Comparison of ENCODE assay signal across 12 cellular contexts in the genomic region with DNA sequence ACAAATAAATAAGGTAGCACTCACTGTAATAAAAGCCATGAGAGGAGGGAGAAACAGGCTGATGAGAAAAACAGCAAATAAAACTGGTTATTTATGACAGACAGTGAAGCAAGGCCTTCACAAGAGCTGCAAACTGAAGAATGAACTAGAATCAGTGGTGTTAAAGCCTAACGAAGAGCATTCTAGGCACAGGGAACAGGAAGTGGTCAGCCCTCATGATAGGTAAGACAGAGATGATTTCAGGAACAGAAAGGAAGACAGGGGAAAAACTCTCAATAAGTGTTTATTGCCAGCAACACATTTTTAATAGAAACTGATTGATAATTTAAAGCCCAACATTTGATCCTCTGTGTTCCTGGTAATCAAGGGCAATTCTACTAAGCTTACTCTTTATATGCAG.
A peak's percentile ranks its signal among the peaks of the same experiment; 100 is the strongest.
DNase-seq lines count a peak whose midpoint lies in the region; ATAC-seq and TF ChIP-seq lines count a peak whose summit lies in the region.
"Had no signal": no experiment of that assay in that cellular context is flagged by ENCODE, and none has a peak within 500 bp of the region (broad histone marks: within the 10 kb centered on the region; RNA-seq: fewer than 3 reads in every experiment).

No MANE protein-coding gene starts in this region.

- intact Hi-C loops in left ventricle myocardium superior (cut with micrococcal nuclease), result no loop called here

- no peaks in the 10 kb centered on the region for H3K27me3 Mint-ChIP-seq in type B pancreatic cell
- H3K27me3 Mint-ChIP-seq: activated CD8-positive, alpha-beta memory T cell treated with anti-CD3 and anti-CD28 coated beads, Interleukin-2, amount 10 ng/mL, durations not matched to agents 7 days and 5 days had no signal

- H3K27ac Mint-ChIP-seq in type B pancreatic cell, result no peak overlapping the region
- H3K27ac Mint-ChIP-seq in stimulated activated effector memory CD8-positive, alpha-beta T cell treated with anti-CD3 and anti-CD28 coated beads, Interleukin-12 subunit alpha, Interleukin-12 subunit beta, amount 100 ng/mL, for 72 hours, result no peak overlapping the region
- H3K27ac Mint-ChIP-seq: activated CD8-positive, alpha-beta memory T cell treated with anti-CD3 and anti-CD28 coated beads, Interleukin-2, amount 10 ng/mL, durations not matched to agents 7 days and 5 days; activated naive CD4-positive, alpha-beta T cell treated with anti-CD3 and anti-CD28 coated beads, Interleukin-2, amount 50 U/mL, for 72 hours had no signal

- H3K9me3 Mint-ChIP-seq in type B pancreatic cell, result no peaks in the 10 kb centered on the region
- H3K9me3 Mint-ChIP-seq in stimulated activated effector memory CD8-positive, alpha-beta T cell treated with anti-CD3 and anti-CD28 coated beads, Interleukin-12 subunit alpha, Interleukin-12 subunit beta, amount 100 ng/mL, for 72 hours, result peaks cover 22% of the 10 kb centered on the region

- TF ChIP-seq CTCF in type B pancreatic cell (conservative IDR thresholded peaks at IDR 0.05), result no peak

- ATAC-seq in GM18873 (IDR thresholded peaks at IDR 0.05; ENCODE audit: low FRiP score, unreplicated experiment) (peak; percentile 47), GM21723 (IDR thresholded peaks at IDR 0.05; ENCODE audit: unreplicated experiment) (peak; percentile 74), HG03103 (IDR thresholded peaks at IDR 0.05; ENCODE audit: low read depth, unreplicated experiment) (peak; percentile 61), left ventricle myocardium superior (no peak)
- ATAC-seq in stimulated activated effector memory CD8-positive, alpha-beta T cell treated with anti-CD3 and anti-CD28 coated beads, Interleukin-12 subunit alpha, Interleukin-12 subunit beta, amount 100 ng/mL, for 72 hours, result no peak
- ATAC-seq: activated CD8-positive, alpha-beta memory T cell treated with anti-CD3 and anti-CD28 coated beads, Interleukin-2, amount 10 ng/mL, durations not matched to agents 7 days and 5 days; activated naive CD4-positive, alpha-beta T cell treated with anti-CD3 and anti-CD28 coated beads, Interleukin-2, amount 50 U/mL, for 72 hours; esophagus mucosa had no signal

- peak; percentile 52 for DNase-seq in OCI-M1 (lab: John Stamatoyannopoulos, UW)
- DNase-seq in type B pancreatic cell (ENCODE audit: extremely low spot score, unreplicated experiment), result no peak
- DNase-seq in stimulated activated effector memory CD8-positive, alpha-beta T cell treated with anti-CD3 and anti-CD28 coated beads, Interleukin-12 subunit alpha, Interleukin-12 subunit beta, amount 100 ng/mL, for 72 hours (ENCODE audit: low spot score in 2 of 2), result no peak
- no peak for DNase-seq in 8988T
- DNase-seq in left ventricle myocardium superior, result no peak
- DNase-seq: activated CD8-positive, alpha-beta memory T cell treated with anti-CD3 and anti-CD28 coated beads, Interleukin-2, amount 10 ng/mL, durations not matched to agents 7 days and 5 days; SIG-M5 had no signal

- no peaks in the 10 kb centered on the region for H3K4me1 Mint-ChIP-seq in type B pancreatic cell (ENCODE audit: unreplicated experiment)
- H3K4me1 Mint-ChIP-seq in stimulated activated effector memory CD8-positive, alpha-beta T cell treated with anti-CD3 and anti-CD28 coated beads, Interleukin-12 subunit alpha, Interleukin-12 subunit beta, amount 100 ng/mL, for 72 hours, result no peaks in the 10 kb centered on the region
- H3K4me1 Mint-ChIP-seq: activated CD8-positive, alpha-beta memory T cell treated with anti-CD3 and anti-CD28 coated beads, Interleukin-2, amount 10 ng/mL, durations not matched to agents 7 days and 5 days had no signal

- H3K4me3 Mint-ChIP-seq in type B pancreatic cell, result no peak overlapping the region
- H3K4me3 Mint-ChIP-seq in stimulated activated effector memory CD8-positive, alpha-beta T cell treated with anti-CD3 and anti-CD28 coated beads, Interleukin-12 subunit alpha, Interleukin-12 subunit beta, amount 100 ng/mL, for 72 hours, result no peak overlapping the region
- H3K4me3 Mint-ChIP-seq: activated CD8-positive, alpha-beta memory T cell treated with anti-CD3 and anti-CD28 coated beads, Interleukin-2, amount 10 ng/mL, durations not matched to agents 7 days and 5 days had no signal

- no peaks in the 10 kb centered on the region for H3K36me3 Mint-ChIP-seq in type B pancreatic cell
- H3K36me3 Mint-ChIP-seq in stimulated activated effector memory CD8-positive, alpha-beta T cell treated with anti-CD3 and anti-CD28 coated beads, Interleukin-12 subunit alpha, Interleukin-12 subunit beta, amount 100 ng/mL, for 72 hours, result no peaks in the 10 kb centered on the region
- H3K36me3 Mint-ChIP-seq: activated CD8-positive, alpha-beta memory T cell treated with anti-CD3 and anti-CD28 coated beads, Interleukin-2, amount 10 ng/mL, durations not matched to agents 7 days and 5 days; activated naive CD4-positive, alpha-beta T cell treated with anti-CD3 and anti-CD28 coated beads, Interleukin-2, amount 50 U/mL, for 72 hours had no signal

Comparison
In these comparisons a context has a peak if more than half of its experiments do, and no peak if none do; other contexts are left out.
1. ATAC-seq: peak in GM18873 (single experiment), GM21723 (single experiment) and HG03103 (single experiment); none in stimulated activated effector memory CD8-positive, alpha-beta T cell treated with anti-CD3 and anti-CD28 coated beads, Interleukin-12 subunit alpha, Interleukin-12 subunit beta, amount 100 ng/mL, for 72 hours (single experiment) and left ventricle myocardium superior (single experiment).